Comparison of ENCODE assay signal across 8 cellular contexts in the genomic region with DNA sequence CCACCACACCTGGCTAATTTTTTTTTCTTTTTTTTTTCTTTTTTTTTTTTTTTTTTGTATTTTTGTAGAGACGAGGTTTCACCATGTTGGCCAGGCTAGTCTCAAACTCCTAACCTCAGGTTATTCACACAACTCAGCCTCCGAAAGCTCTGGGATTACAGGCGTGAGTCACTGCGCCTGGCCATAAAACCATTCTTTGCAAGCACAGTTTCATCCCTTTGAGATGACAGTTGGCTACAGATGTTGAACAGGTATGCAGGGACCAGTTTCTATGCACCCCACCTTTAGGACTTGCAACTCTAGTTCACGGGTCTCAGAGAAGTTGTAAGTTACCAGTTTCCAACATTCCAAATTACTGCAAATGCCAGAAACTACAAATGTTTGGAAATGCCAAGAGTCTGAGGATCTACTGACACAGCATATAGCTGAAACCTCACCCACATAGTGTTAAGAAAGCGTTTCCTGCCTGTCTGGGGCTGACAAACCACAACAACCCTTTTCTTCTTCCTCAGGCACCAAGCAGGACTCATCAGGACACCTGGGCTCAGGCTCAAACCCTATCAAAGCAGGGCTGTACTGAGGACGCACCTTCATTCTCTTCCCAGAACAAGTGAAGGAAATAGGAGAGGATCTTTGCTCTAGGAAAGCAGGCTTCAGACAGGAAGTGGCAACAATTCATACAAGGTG. TPM values are rescaled to one million over a fixed set of nuclear protein-coding genes. Genes with fewer than 3 reads are reported as not detected.
DNase-seq lines count a peak whose midpoint lies in the region; ATAC-seq and TF ChIP-seq lines count a peak whose summit lies in the region.

No MANE protein-coding gene starts in this region.

- H3K27me3 ChIP-seq in MG63 (no peaks in the 10 kb centered on the region), vagina (no peaks in the 10 kb centered on the region)

- no peaks in the 10 kb centered on the region for H3K9me3 ChIP-seq in KOPT-K1 (ENCODE audit: insufficient read depth, low read length, poor library complexity, severe bottlenecking)
- H3K9me3 ChIP-seq in MG63, result no peaks in the 10 kb centered on the region
- no peaks in the 10 kb centered on the region for H3K9me3 ChIP-seq in vagina

- intact Hi-C loops in vagina (cut with DNase I), result no loop called here

- no peak for TF ChIP-seq POLR2A in vagina (IDR thresholded peaks at IDR 0.05)

- H3K27ac ChIP-seq in KOPT-K1 (ENCODE audit: low read depth, low read length, poor library complexity, severe bottlenecking), result peak overlapping the region; percentile 87
- H3K27ac ChIP-seq in vagina, result no peak overlapping the region

- peak; percentile 64 for ATAC-seq in GM21619 (IDR thresholded peaks at IDR 0.05; ENCODE audit: unreplicated experiment)

- H3K4me1 ChIP-seq in vagina, result peaks cover 43% of the 10 kb centered on the region

- H3K36me3 ChIP-seq in KOPT-K1 (ENCODE audit: insufficient read depth, low read length) (no peaks in the 10 kb centered on the region), MG63 (no peaks in the 10 kb centered on the region; the same call in none of the 2 replicates), vagina (no peaks in the 10 kb centered on the region)

- TF ChIP-seq CTCF in vagina (IDR thresholded peaks at IDR 0.05), result no peak

- H3K4me3 ChIP-seq in MG63 (no peak overlapping the region), vagina (no peak overlapping the region)

- DNase-seq in ELR (ENCODE audit: low read depth), result peak; percentile 72
- peak; percentile 12 for DNase-seq in activated T-cell treated with anti-CD3 and anti-CD28 coated beads for 4 hours
- peak; percentile 34 for DNase-seq in kidney tubule cell (ENCODE audit: low spot score)
- no peak for DNase-seq in MG63
- no peak for DNase-seq in NCI-H748 (lab: John Stamatoyannopoulos, UW; ENCODE audit: unreplicated experiment)
- DNase-seq in vagina (ENCODE audit: extremely low spot score in 2 of 2), result no peak

RNA-seq across cellular contexts. Expression of gene ARHGAP18, which starts 22.9 kb away (rescaled TPM):
- total RNA-seq in MG63 (2014; rRNA removed; shearing (Covaris generic); ENCODE audit: low replicate concordance), result 31.7 and 37.9 TPM in 2 replicates
- 7.6 TPM for total RNA-seq in vagina

Comparison
In these comparisons a context has a peak if more than half of its experiments do, and no peak if none do; other contexts are left out.
1. DNase-seq: peak in ELR (single experiment), activated T-cell treated with anti-CD3 and anti-CD28 coated beads for 4 hours (single experiment) and kidney tubule cell (single experiment); none in MG63 (single experiment), NCI-H748 (single experiment) and vagina (0 of 2).